Comparison of ENCODE assay signal across 27 cellular contexts in genomic region chr11:132866783-132867545, GRCh38.
A peak's percentile ranks its signal among the peaks of the same experiment; 100 is the strongest.
DNase-seq lines count a peak whose midpoint lies in the region; ATAC-seq lines count a peak whose summit lies in the region.
"Had no signal": no experiment of that assay in that cellular context is flagged by ENCODE, and none has a peak within 500 bp of the region (broad histone marks: within the 10 kb centered on the region; RNA-seq: fewer than 3 reads in every experiment).

No MANE protein-coding gene starts in this region.

- no peak overlapping the region for H3K4me3 Mint-ChIP-seq in activated naive CD8-positive, alpha-beta T cell treated with anti-CD3 and anti-CD28 coated beads for 36 hours
- H3K4me3 Mint-ChIP-seq: activated CD4-positive, alpha-beta T cell treated with anti-CD3 and anti-CD28 coated beads, Interleukin-2, amount 10 ng/mL, durations not matched to agents 24 days and 14 days; B cell; CD8-positive, alpha-beta memory T cell; effector memory CD8-positive, alpha-beta T cell; stimulated activated effector memory CD8-positive, alpha-beta T cell treated with anti-CD3 and anti-CD28 coated beads, Interleukin-12 subunit alpha, Interleukin-12 subunit beta, amount 100 ng/mL, for 72 hours; T-helper 2 cell treated with Interferon-gamma antibody and Interleukin-4, amounts not matched to agents 5 μg/mL and 100 μg/mL, for 36 hours had no signal

- H3K4me1 Mint-ChIP-seq in activated naive CD8-positive, alpha-beta T cell treated with anti-CD3 and anti-CD28 coated beads for 36 hours, result no peaks in the 10 kb centered on the region
- H3K4me1 Mint-ChIP-seq: activated CD4-positive, alpha-beta T cell treated with anti-CD3 and anti-CD28 coated beads, Interleukin-2, amount 10 ng/mL, durations not matched to agents 24 days and 14 days; B cell; CD8-positive, alpha-beta memory T cell; stimulated activated effector memory CD8-positive, alpha-beta T cell treated with anti-CD3 and anti-CD28 coated beads, Interleukin-12 subunit alpha, Interleukin-12 subunit beta, amount 100 ng/mL, for 72 hours had no signal

- DNase-seq in AG20443 (ENCODE audit: low spot score), result peak; percentile 39
- peak; percentile 40 for DNase-seq in M059J (ENCODE audit: low read depth)
- peak; percentile 53 for DNase-seq in cerebellar cortex (ENCODE audit: low spot score)
- peak; percentile 82 for DNase-seq in kidney glomerular epithelial cell (lab: John Stamatoyannopoulos, UW)
- DNase-seq in activated CD8-positive, alpha-beta memory T cell treated with anti-CD3 and anti-CD28 coated beads, Interleukin-2, amount 50 U/mL, for 48 hours, result no peak
- no peak for DNase-seq in activated naive CD8-positive, alpha-beta T cell treated with anti-CD3 and anti-CD28 coated beads for 36 hours
- no peak for DNase-seq in NAMALWA (ENCODE audit: low spot score)
- DNase-seq: activated CD4-positive, alpha-beta T cell treated with anti-CD3 and anti-CD28 coated beads, Interleukin-2, amount 10 ng/mL, durations not matched to agents 24 days and 14 days; activated naive CD4-positive, alpha-beta T cell treated with anti-CD3 and anti-CD28 coated beads, Interleukin-2, amount 50 U/mL, for 16 hours; CD8-positive, alpha-beta memory T cell; DMS53; effector memory CD8-positive, alpha-beta T cell; Karpas-422; left colon; mesenchymal stem cell; NCI-H1105; NCI-H2081 treated with DMSO at 0.1 percent for 48 hours; NCI-H446; NCI-H82; nucleus accumbens; stimulated activated CD4-positive, alpha-beta T cell treated with anti-CD3 and anti-CD28 coated beads, Interleukin-2, amount 100 ng/mL, for 48 hours; WERI-Rb-1 had no signal

- H3K27me3 Mint-ChIP-seq in activated naive CD8-positive, alpha-beta T cell treated with anti-CD3 and anti-CD28 coated beads for 36 hours, result no peaks in the 10 kb centered on the region
- H3K27me3 Mint-ChIP-seq: activated CD4-positive, alpha-beta T cell treated with anti-CD3 and anti-CD28 coated beads, Interleukin-2, amount 10 ng/mL, durations not matched to agents 24 days and 14 days; B cell; effector memory CD8-positive, alpha-beta T cell had no signal

- no peaks in the 10 kb centered on the region for H3K36me3 Mint-ChIP-seq in activated naive CD8-positive, alpha-beta T cell treated with anti-CD3 and anti-CD28 coated beads for 36 hours
- H3K36me3 Mint-ChIP-seq: CD8-positive, alpha-beta memory T cell; stimulated activated effector memory CD8-positive, alpha-beta T cell treated with anti-CD3 and anti-CD28 coated beads, Interleukin-12 subunit alpha, Interleukin-12 subunit beta, amount 100 ng/mL, for 72 hours had no signal

- H3K9me3 Mint-ChIP-seq in activated naive CD8-positive, alpha-beta T cell treated with anti-CD3 and anti-CD28 coated beads for 36 hours, result no peaks in the 10 kb centered on the region
- H3K9me3 Mint-ChIP-seq: activated CD4-positive, alpha-beta T cell treated with anti-CD3 and anti-CD28 coated beads, Interleukin-2, amount 10 ng/mL, durations not matched to agents 24 days and 14 days; effector memory CD8-positive, alpha-beta T cell; stimulated activated effector memory CD8-positive, alpha-beta T cell treated with anti-CD3 and anti-CD28 coated beads, Interleukin-12 subunit alpha, Interleukin-12 subunit beta, amount 100 ng/mL, for 72 hours had no signal

- no peak overlapping the region for H3K27ac Mint-ChIP-seq in activated naive CD8-positive, alpha-beta T cell treated with anti-CD3 and anti-CD28 coated beads for 36 hours
- H3K27ac Mint-ChIP-seq: activated CD4-positive, alpha-beta T cell treated with anti-CD3 and anti-CD28 coated beads, Interleukin-2, amount 10 ng/mL, durations not matched to agents 24 days and 14 days; B cell; CD8-positive, alpha-beta memory T cell; effector memory CD8-positive, alpha-beta T cell; stimulated activated effector memory CD8-positive, alpha-beta T cell treated with anti-CD3 and anti-CD28 coated beads, Interleukin-12 subunit alpha, Interleukin-12 subunit beta, amount 100 ng/mL, for 72 hours; T-helper 2 cell treated with Interferon-gamma antibody and Interleukin-4, amounts not matched to agents 5 μg/mL and 100 μg/mL, for 36 hours had no signal

- ATAC-seq in HG02970 (IDR thresholded peaks at IDR 0.05; ENCODE audit: low FRiP score, unreplicated experiment), result no peak
- ATAC-seq: effector memory CD8-positive, alpha-beta T cell; left colon; Right ventricle myocardium inferior; stimulated activated effector memory CD8-positive, alpha-beta T cell treated with anti-CD3 and anti-CD28 coated beads, Interleukin-12 subunit alpha, Interleukin-12 subunit beta, amount 100 ng/mL, for 72 hours had no signal

Comparison
In these comparisons a context has a peak if more than half of its experiments do, and no peak if none do; other contexts are left out.
1. DNase-seq: peak in AG20443 (single experiment), M059J (single experiment), cerebellar cortex (single experiment) and kidney glomerular epithelial cell (single experiment); none in activated CD8-positive, alpha-beta memory T cell treated with anti-CD3 and anti-CD28 coated beads, Interleukin-2, amount 50 U/mL, for 48 hours (single experiment), activated naive CD8-positive, alpha-beta T cell treated with anti-CD3 and anti-CD28 coated beads for 36 hours (single experiment) and NAMALWA (single experiment).